In genomic region chr5:136087961-136088871, GRCh38 we compare ENCODE assay signal across 12 cellular contexts. TPM values are rescaled to one million over a fixed set of nuclear protein-coding genes. Genes with fewer than 3 reads are reported as not detected.
DNase-seq lines count a peak whose midpoint lies in the region; FAIRE-seq and TF ChIP-seq lines count a peak whose summit lies in the region.
"Had no signal": no experiment of that assay in that cellular context is flagged by ENCODE, and none has a peak within 500 bp of the region (broad histone marks: within the 10 kb centered on the region; RNA-seq: fewer than 3 reads in every experiment).

No MANE protein-coding gene starts in this region.

- no peaks in the 10 kb centered on the region for H3K27me3 Mint-ChIP-seq in activated T-cell treated with anti-CD3 and anti-CD28 coated beads, Interleukin-2, amount 50 U/mL, for 24 hours
- no peaks in the 10 kb centered on the region for H3K27me3 Mint-ChIP-seq in chondrocyte (ENCODE audit: low read depth)

- WGBS in liver, result 78% methylated on average over 16 of the region's 16 CpGs

- CTCF ChIA-PET in HEK293 (lab: Yijun Ruan, JAX), result interaction anchor here (0.7 to 2.4 kb wide), 6 partner anchors 25 to 197 kb away, joined by 3 to 7 read pairs (median 3); no protein-coding TSS in a partner anchor

- no peaks in the 10 kb centered on the region for H3K4me1 Mint-ChIP-seq in activated T-cell treated with anti-CD3 and anti-CD28 coated beads, Interleukin-2, amount 50 U/mL, for 24 hours (ENCODE audit: low read depth)
- no peaks in the 10 kb centered on the region for H3K4me1 Mint-ChIP-seq in chondrocyte (ENCODE audit: low read depth)
- H3K4me1 Mint-ChIP-seq: CD8-positive, alpha-beta memory T cell had no signal

- H3K4me3 Mint-ChIP-seq in activated T-cell treated with anti-CD3 and anti-CD28 coated beads, Interleukin-2, amount 50 U/mL, for 24 hours, result no peak overlapping the region
- H3K4me3 Mint-ChIP-seq in chondrocyte (ENCODE audit: unreplicated experiment), result no peak overlapping the region
- H3K4me3 Mint-ChIP-seq: activated CD8-positive, alpha-beta T cell treated with anti-CD3 and anti-CD28 coated beads, Interleukin-2, amount 10 ng/mL, durations not matched to agents 7 days and 5 days; CD8-positive, alpha-beta memory T cell had no signal

- H3K9me3 ChIP-seq in HEK293 (ENCODE audit: control insufficient read depth, insufficient read depth, low read depth, low read length), result no peaks in the 10 kb centered on the region
- H3K9me3 ChIP-seq in liver (ENCODE audit: control insufficient read depth in 4 of 4, low read length in 3 of 4), result no peaks in the 10 kb centered on the region

- H3K4me1 ChIP-seq in HEK293 (ENCODE audit: control insufficient read depth, insufficient read depth, low read length) (no peaks in the 10 kb centered on the region), liver (ENCODE audit: control insufficient read depth in 4 of 4, insufficient read depth in 4 of 4, low read length in 3 of 4) (peaks cover 0 to 13% (median under 1%) of the 10 kb centered on the region in 4 donors)

- H3K36me3 ChIP-seq in HEK293 (ENCODE audit: control insufficient read depth in 2 of 2, insufficient read depth in 1 of 2, low read length in 2 of 2) (no peaks in the 10 kb centered on the region), liver (ENCODE audit: control insufficient read depth in 4 of 4, insufficient read depth in 3 of 4, low read depth in 1 of 4, low read length in 3 of 4) (no peaks in the 10 kb centered on the region)

- no peak for TF ChIP-seq POLR2A in GM12892 (IDR thresholded peaks at IDR 0.05; ENCODE audit: low read depth, low read length)

- TF ChIP-seq CTCF in HEK293 (tag by site-specific recombination; IDR thresholded peaks at IDR 0.05) (no peak), liver (IDR thresholded peaks at IDR 0.05; ENCODE audit: low read depth, low read length, missing input control) (no peak), chondrocyte (IDR thresholded peaks at IDR 0.05) (no peak)

- H3K27me3 ChIP-seq in liver (ENCODE audit: control insufficient read depth in 4 of 4, insufficient read depth in 4 of 4, low read length in 3 of 4), result no peaks in the 10 kb centered on the region

- H3K9ac ChIP-seq in liver (ENCODE audit: low read depth in 1 of 2, low read length in 2 of 2), result no peak overlapping the region

- DNase-seq in ecto neural progenitor cell (ENCODE audit: low spot score), result peak; percentile 29
- DNase-seq in activated T-cell treated with anti-CD3 and anti-CD28 coated beads, Interleukin-2, amount 50 U/mL, for 24 hours, result no peak
- DNase-seq in GM12892 (ENCODE audit: insufficient read length), result no peak
- DNase-seq in NCI-H2081 treated with DMSO at 0.1 percent for 48 hours (lab: John Stamatoyannopoulos, UW), result no peak
- DNase-seq in chondrocyte (ENCODE audit: low spot score), result no peak
- DNase-seq: activated CD8-positive, alpha-beta T cell treated with anti-CD3 and anti-CD28 coated beads, Interleukin-2, amount 10 ng/mL, durations not matched to agents 7 days and 5 days; anterior cingulate cortex; CD8-positive, alpha-beta memory T cell; NCI-H2107 had no signal

- POLR2A ChIA-PET in HEK293 (lab: Yijun Ruan, JAX), result no interaction called here

- H3K4me3 ChIP-seq in HEK293 (ENCODE audit: low read depth, low read length) (no peak overlapping the region), liver (ENCODE audit: low read depth in 1 of 3, low read length in 3 of 3) (no peak overlapping the region), skin epidermis (no peak overlapping the region)

- no peaks in the 10 kb centered on the region for H3K36me3 Mint-ChIP-seq in activated T-cell treated with anti-CD3 and anti-CD28 coated beads, Interleukin-2, amount 50 U/mL, for 24 hours (ENCODE audit: low read depth)
- no peaks in the 10 kb centered on the region for H3K36me3 Mint-ChIP-seq in chondrocyte (ENCODE audit: low read depth)
- H3K36me3 Mint-ChIP-seq: CD8-positive, alpha-beta memory T cell had no signal

- H3K9me3 Mint-ChIP-seq in activated T-cell treated with anti-CD3 and anti-CD28 coated beads, Interleukin-2, amount 50 U/mL, for 24 hours, result no peaks in the 10 kb centered on the region
- H3K9me3 Mint-ChIP-seq in chondrocyte (ENCODE audit: low read depth), result no peaks in the 10 kb centered on the region
- H3K9me3 Mint-ChIP-seq: CD8-positive, alpha-beta memory T cell had no signal

- no peak for FAIRE-seq in GM12892 (lab: Jason Lieb, UNC)

- H3K27ac ChIP-seq in HEK293 (ENCODE audit: extremely low read depth, low read depth, low read length), result no peak overlapping the region
- peak overlapping the region in 1 of 2 donors; percentile 40 for H3K27ac ChIP-seq in liver (ENCODE audit: low read depth in 1 of 2, low read length in 2 of 2)
- peak overlapping the region in 15 of 21 experiments; percentile 8 to 78 (median 59) for H3K27ac ChIP-seq in skin epidermis

- no peak overlapping the region for H3K27ac Mint-ChIP-seq in activated T-cell treated with anti-CD3 and anti-CD28 coated beads, Interleukin-2, amount 50 U/mL, for 24 hours
- H3K27ac Mint-ChIP-seq in chondrocyte (ENCODE audit: unreplicated experiment), result no peak overlapping the region
- H3K27ac Mint-ChIP-seq: activated CD8-positive, alpha-beta T cell treated with anti-CD3 and anti-CD28 coated beads, Interleukin-2, amount 10 ng/mL, durations not matched to agents 7 days and 5 days had no signal

- TF ChIP-seq RAD21 in liver (IDR thresholded peaks at IDR 0.05), result no peak

TF ChIP-seq in HEK293, 187 proteins besides CTCF, POLR2A, EP300 and RAD21:
- TF ChIP-seq EGR2 (tag by site-specific recombination; IDR thresholded peaks at IDR 0.05; ENCODE audit: low read depth) (peak; percentile 22; the same call in 1 of the 2 replicates), ZSCAN23 (tag by site-specific recombination; IDR thresholded peaks at IDR 0.05) (no peak), ZFHX2 (tag by site-specific recombination; conservative IDR thresholded peaks at IDR 0.05) (peak; percentile 62), ZNF645 (tag by site-specific recombination; IDR thresholded peaks at IDR 0.05) (no peak), ZNF391 (tag by site-specific recombination; IDR thresholded peaks at IDR 0.05; ENCODE audit: borderline replicate concordance, low read depth) (no peak), BCL11A (tag by site-specific recombination; IDR thresholded peaks at IDR 0.05; ENCODE audit: low read depth) (no peak)
TF ChIP-seq in HEK293: peak in this region for 2.

TF ChIP-seq in liver, 16 proteins besides CTCF, POLR2A, EP300 and RAD21:
- TF ChIP-seq NR2F2 (IDR thresholded peaks at IDR 0.05), result peak; percentile 55
- no peak for TF ChIP-seq JUND (IDR thresholded peaks at IDR 0.05)
TF ChIP-seq in liver: peak in this region for 1.

RNA-seq across cellular contexts. Expression of gene SMAD5, which starts 44.4 kb away (rescaled TPM):
- total RNA-seq in liver, result 10 to 100 TPM; 16.2 to 42.0 TPM
- 10 to 100 TPM in 1 of 2 donors, 1 to 10 TPM in 1; 5.9 to 16.5 TPM for polyA plus RNA-seq in liver
- polyA plus RNA-seq in GM12892 (2012; ENCODE audit: missing spikeins), result 8.8 TPM
- total RNA-seq in chondrocyte, result 51.7 to 62.3 TPM (median 55.3 TPM) in 3 replicates

RNA-seq across cellular contexts. Expression of gene TGFBI, which starts 59.4 kb away (rescaled TPM):
- total RNA-seq in liver, result 100 to 1,000 TPM in 1 of 2 donors, 10 to 100 TPM in 1; 45.2 to 144 TPM
- polyA plus RNA-seq in liver, result 10 to 100 TPM; 33.7 to 43.0 TPM
- 0.66 TPM for polyA plus RNA-seq in GM12892 (2012; ENCODE audit: missing spikeins)
- total RNA-seq in chondrocyte, result 491 to 631 TPM (median 620 TPM) in 3 replicates
- total RNA-seq: activated CD8-positive, alpha-beta T cell treated with anti-CD3 and anti-CD28 coated beads, Interleukin-2, amount 10 ng/mL, durations not matched to agents 7 days and 5 days had no signal
